In the genomic region with DNA sequence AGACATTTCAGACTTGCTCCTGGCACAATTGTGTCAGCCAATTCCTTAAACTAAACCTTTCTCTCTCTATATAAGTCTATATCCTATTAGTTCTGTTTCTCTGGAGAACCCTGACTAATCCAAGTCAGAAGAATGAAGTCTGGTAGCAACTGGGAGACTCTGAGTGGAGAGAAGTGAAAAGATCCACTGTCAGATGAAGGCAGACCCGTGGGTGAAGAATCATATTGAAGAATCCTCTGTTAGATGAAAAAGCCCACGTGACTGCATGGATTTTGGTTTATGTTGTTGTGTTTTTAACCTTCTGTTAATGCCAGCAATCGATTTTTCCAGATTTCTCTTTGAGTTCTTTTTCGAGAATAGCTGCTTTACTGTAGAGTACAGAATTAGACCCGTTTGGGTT, we compare ENCODE assay signal across 1 cellular context.
TF ChIP-seq lines count a peak whose summit lies in the region.

No MANE protein-coding gene starts in this region.

TF ChIP-seq in SK-N-SH, 30 proteins besides CTCF, POLR2A, EP300 and RAD21 (continued from another document):
- TF ChIP-seq, protein P1, sequence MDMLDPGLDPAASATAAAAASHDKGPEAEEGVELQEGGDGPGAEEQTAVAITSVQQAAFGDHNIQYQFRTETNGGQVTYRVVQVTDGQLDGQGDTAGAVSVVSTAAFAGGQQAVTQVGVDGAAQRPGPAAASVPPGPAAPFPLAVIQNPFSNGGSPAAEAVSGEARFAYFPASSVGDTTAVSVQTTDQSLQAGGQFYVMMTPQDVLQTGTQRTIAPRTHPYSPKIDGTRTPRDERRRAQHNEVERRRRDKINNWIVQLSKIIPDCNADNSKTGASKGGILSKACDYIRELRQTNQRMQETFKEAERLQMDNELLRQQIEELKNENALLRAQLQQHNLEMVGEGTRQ (IDR thresholded peaks at IDR 0.05; ENCODE audit: borderline replicate concordance, low read depth, low read length): no peak
- no peak for TF ChIP-seq POLR2AphosphoS5 (IDR thresholded peaks at IDR 0.05; ENCODE audit: low read depth, low read length)
- TF ChIP-seq GATA2 (CRISPR knock-in tag; IDR thresholded peaks at IDR 0.05): no peak
- no peak for TF ChIP-seq EZH2phosphoT487 (IDR thresholded peaks at IDR 0.05; ENCODE audit: borderline replicate concordance, low read depth)
- no peak for TF ChIP-seq SMC3 (IDR thresholded peaks at IDR 0.05; ENCODE audit: low read depth, low read length)
- no peak for TF ChIP-seq RCOR1 (IDR thresholded peaks at IDR 0.05; ENCODE audit: low read length)
- TF ChIP-seq, protein P2, sequence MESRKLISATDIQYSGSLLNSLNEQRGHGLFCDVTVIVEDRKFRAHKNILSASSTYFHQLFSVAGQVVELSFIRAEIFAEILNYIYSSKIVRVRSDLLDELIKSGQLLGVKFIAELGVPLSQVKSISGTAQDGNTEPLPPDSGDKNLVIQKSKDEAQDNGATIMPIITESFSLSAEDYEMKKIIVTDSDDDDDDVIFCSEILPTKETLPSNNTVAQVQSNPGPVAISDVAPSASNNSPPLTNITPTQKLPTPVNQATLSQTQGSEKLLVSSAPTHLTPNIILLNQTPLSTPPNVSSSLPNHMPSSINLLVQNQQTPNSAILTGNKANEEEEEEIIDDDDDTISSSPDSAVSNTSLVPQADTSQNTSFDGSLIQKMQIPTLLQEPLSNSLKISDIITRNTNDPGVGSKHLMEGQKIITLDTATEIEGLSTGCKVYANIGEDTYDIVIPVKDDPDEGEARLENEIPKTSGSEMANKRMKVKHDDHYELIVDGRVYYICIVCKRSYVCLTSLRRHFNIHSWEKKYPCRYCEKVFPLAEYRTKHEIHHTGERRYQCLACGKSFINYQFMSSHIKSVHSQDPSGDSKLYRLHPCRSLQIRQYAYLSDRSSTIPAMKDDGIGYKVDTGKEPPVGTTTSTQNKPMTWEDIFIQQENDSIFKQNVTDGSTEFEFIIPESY (IDR thresholded peaks at IDR 0.05; ENCODE audit: borderline replicate concordance, low read depth): no peak
- no peak for TF ChIP-seq MEF2A (IDR thresholded peaks at IDR 0.05; ENCODE audit: borderline replicate concordance, low read depth)
- no peak for TF ChIP-seq ELF1 (IDR thresholded peaks at IDR 0.05)
- no peak for TF ChIP-seq TEAD4 (IDR thresholded peaks at IDR 0.05; ENCODE audit: borderline replicate concordance, insufficient read depth)
- TF ChIP-seq MXI1 (IDR thresholded peaks at IDR 0.05; ENCODE audit: low read depth, low read length): no peak
- no peak for TF ChIP-seq YY1 (IDR thresholded peaks at IDR 0.05; ENCODE audit: low read depth)
- TF ChIP-seq FOSL2 (IDR thresholded peaks at IDR 0.05; ENCODE audit: borderline replicate concordance, low read depth): no peak
- no peak for TF ChIP-seq FOXM1 (IDR thresholded peaks at IDR 0.05; ENCODE audit: low read depth)
TF ChIP-seq in SK-N-SH: peak in this region for 0.
